Comparison of ENCODE assay signal across 1 cellular context in genomic region chr1:17558541-17558940, GRCh38.
TF ChIP-seq lines count a peak whose summit lies in the region.

No MANE protein-coding gene starts in this region.

TF ChIP-seq in WTC11, 78 proteins besides CTCF, POLR2A, EP300 and RAD21 (continued from another document):
- TF ChIP-seq AFF4 (CRISPR knock-in tag; IDR thresholded peaks at IDR 0.05; ENCODE audit: borderline replicate concordance), result no peak
- no peak for TF ChIP-seq SMAD4 (CRISPR knock-in tag; IDR thresholded peaks at IDR 0.05)
- no peak for TF ChIP-seq OVOL2 (CRISPR knock-in tag; IDR thresholded peaks at IDR 0.05; ENCODE audit: borderline replicate concordance)
- no peak for TF ChIP-seq MYBL2 (CRISPR knock-in tag; IDR thresholded peaks at IDR 0.05)
- TF ChIP-seq JAZF1 (CRISPR knock-in tag; IDR thresholded peaks at IDR 0.05), result no peak
- TF ChIP-seq PRRX2 (CRISPR knock-in tag; IDR thresholded peaks at IDR 0.05), result no peak
- TF ChIP-seq SP1 (CRISPR knock-in tag; conservative IDR thresholded peaks at IDR 0.05), result no peak
